In the genomic region with DNA sequence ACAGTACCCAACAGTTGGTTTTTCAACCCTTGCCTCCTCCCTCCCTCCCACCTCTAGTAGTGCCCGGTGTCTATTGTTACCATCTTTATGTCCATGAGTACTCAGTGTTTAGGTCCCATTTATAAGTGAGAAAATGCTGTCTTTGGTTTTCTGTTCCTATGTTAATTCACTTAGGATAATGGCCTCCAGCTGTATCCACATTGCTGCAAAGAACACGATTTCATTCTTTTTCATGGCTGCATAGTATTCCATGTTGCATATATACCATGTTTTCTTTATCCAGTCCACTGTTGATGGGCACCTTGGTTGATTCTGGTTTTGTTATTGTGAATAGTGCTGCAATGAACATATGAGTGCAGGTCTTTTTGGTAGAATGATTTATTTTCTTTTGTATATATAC, we compare ENCODE assay signal across 10 cellular contexts.
"Had no signal": no experiment of that assay in that cellular context is flagged by ENCODE, and none has a peak within 500 bp of the region (broad histone marks: within the 10 kb centered on the region; RNA-seq: fewer than 3 reads in every experiment).

No MANE protein-coding gene starts in this region.

- DNase-seq: GM23248, GOT3, H7, H9, HCEC 1CT, HFFc6 had no signal

- H2AFZ ChIP-seq: GM23248, GM23338 had no signal

- H3K9me3 ChIP-seq: HAP-1 had no signal

- H3K36me3 ChIP-seq: HAP-1 had no signal

- H3K4me3 Mint-ChIP-seq: GM23338, H9, HFFc6 had no signal

- H3K4me2 ChIP-seq: GM23338 had no signal

- H3K9me3 Mint-ChIP-seq: GM23338, HFFc6 had no signal

- H3K27ac ChIP-seq: GM23248 had no signal

- H3K27ac Mint-ChIP-seq: GM23338, H9, HFFc6 had no signal

- H3K4me3 ChIP-seq: GM23248, GM23338, HAP-1 had no signal

- H3K4me1 ChIP-seq: HAP-1 had no signal

- FAIRE-seq: H54 had no signal

- ATAC-seq: GM23338, HCT116 had no signal

- H3K9ac ChIP-seq: GM23248 had no signal
